Comparison of ENCODE assay signal across 32 cellular contexts in the genomic region with DNA sequence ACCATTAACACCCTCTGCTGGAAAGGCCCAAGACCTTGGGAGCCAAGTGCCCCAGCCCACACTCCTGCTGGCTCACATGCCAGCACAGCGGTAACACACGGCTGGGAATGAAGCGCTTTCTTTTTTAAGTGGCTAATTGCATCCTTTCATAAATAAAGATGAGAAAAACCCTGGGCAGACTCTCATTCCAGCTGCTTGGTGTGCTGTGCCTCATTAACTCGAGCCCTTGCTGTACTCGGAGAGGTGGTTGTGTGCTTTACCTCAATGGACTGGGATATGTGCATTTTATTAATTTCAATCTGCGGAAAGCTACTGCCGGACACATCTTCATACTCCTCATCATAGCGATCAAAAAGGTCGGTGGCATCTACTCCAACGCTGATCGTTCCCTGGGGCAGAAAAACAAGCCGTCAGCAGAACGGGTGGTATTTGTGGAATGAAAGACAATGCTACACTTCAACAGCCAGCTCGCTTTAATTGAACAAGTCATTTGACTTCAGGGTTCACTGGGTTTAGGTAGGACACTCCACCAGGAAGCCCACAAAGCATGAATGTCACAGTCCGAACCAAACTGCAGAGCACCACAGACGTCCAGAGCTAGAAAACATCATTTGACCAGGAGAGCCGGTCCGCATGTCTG. TPM values are rescaled to one million over a fixed set of nuclear protein-coding genes. Genes with fewer than 3 reads are reported as not detected.
A peak's percentile ranks its signal among the peaks of the same experiment; 100 is the strongest.
DNase-seq lines count a peak whose midpoint lies in the region; ATAC-seq and TF ChIP-seq lines count a peak whose summit lies in the region.
"Had no signal": no experiment of that assay in that cellular context is flagged by ENCODE, and none has a peak within 500 bp of the region (broad histone marks: within the 10 kb centered on the region; RNA-seq: fewer than 3 reads in every experiment).

No MANE protein-coding gene starts in this region.

- H2AFZ ChIP-seq in mesenchymal stem cell (ENCODE audit: low read depth, low read length): no peak overlapping the region
- H2AFZ ChIP-seq: GM23248 had no signal

- H3K36me3 ChIP-seq in endodermal cell (ENCODE audit: control insufficient read depth, insufficient read depth, low read length) (peaks cover 52% of the 10 kb centered on the region), mesenchymal stem cell (ENCODE audit: control insufficient read depth in 1 of 2, insufficient read depth in 2 of 2, low read depth in 1 of 2, low read length in 2 of 2) (peaks cover 48 to 50% of the 10 kb centered on the region in 2 experiments)

- peaks cover 20% of the 10 kb centered on the region for H3K79me1 ChIP-seq in mesenchymal stem cell (replicated peaks; ENCODE audit: low read length, poor library complexity, severe bottlenecking)

- H3K9me3 ChIP-seq in endodermal cell (ENCODE audit: control insufficient read depth, low read length) (no peaks in the 10 kb centered on the region), mesenchymal stem cell (ENCODE audit: control insufficient read depth, low read length) (no peaks in the 10 kb centered on the region)
- H3K9me3 ChIP-seq: adrenal gland, body of pancreas, esophagus squamous epithelium, left lung, transverse colon had no signal

- H2BK15ac ChIP-seq in mesenchymal stem cell (ENCODE audit: low read depth, poor library complexity, severe bottlenecking): no peak overlapping the region

- no peak overlapping the region for H3K14ac ChIP-seq in mesenchymal stem cell (ENCODE audit: low read length in 2 of 2)

- ATAC-seq in GM21528 (IDR thresholded peaks at IDR 0.05; ENCODE audit: low FRiP score, unreplicated experiment): no peak
- ATAC-seq: activated CD8-positive, alpha-beta memory T cell treated with anti-CD3 and anti-CD28 coated beads, Interleukin-2, amount 10 ng/mL, durations not matched to agents 7 days and 5 days; activated T-cell treated with anti-CD3 and anti-CD28 coated beads, Interleukin-2, amount 50 U/mL, for 4 hours; body of pancreas; foreskin keratinocyte; left lung; Right ventricle myocardium inferior; SK-N-SH treated with all-trans-retinoic acid at 6 μM for 48 hours; stimulated activated memory B cell treated with anti-CD40 and anti-IgM and Interleukin-4, amounts not matched to agents 10 μg/mL and 1 μg/mL and 100 μg/mL, for 72 hours had no signal

- 91 to 94% methylated on average over 16 to 18 of the region's 18 CpGs for whole genome bisulfite sequencing in endodermal cell (ENCODE audit: insufficient coverage in 1 of 2, insufficient read length in 1 of 2), 2 experiments
- 99% methylated on average over 18 of the region's 18 CpGs for WGBS in mesenchymal stem cell

- H4K91ac ChIP-seq in mesenchymal stem cell (ENCODE audit: low read length): no peak overlapping the region

- H4K8ac ChIP-seq in mesenchymal stem cell (ENCODE audit: low read length): no peak overlapping the region

- H3K4me1 ChIP-seq in endodermal cell (ENCODE audit: control insufficient read depth, insufficient read depth, low read length) (no peaks in the 10 kb centered on the region), mesenchymal stem cell (ENCODE audit: control insufficient read depth, insufficient read depth, low read depth, low read length) (peaks cover 15% of the 10 kb centered on the region)
- H3K4me1 ChIP-seq: adrenal gland, body of pancreas, esophagus squamous epithelium, foreskin keratinocyte, left lung had no signal

- TF ChIP-seq CTCF in endodermal cell (conservative IDR thresholded peaks at IDR 0.05): no peak

- H3K4ac ChIP-seq in mesenchymal stem cell (ENCODE audit: low read depth in 1 of 2, low read length in 2 of 2): no peak overlapping the region

- H3K18ac ChIP-seq in mesenchymal stem cell (ENCODE audit: low read depth in 1 of 2, low read length in 2 of 2): no peak overlapping the region

- no peak overlapping the region for H2BK12ac ChIP-seq in mesenchymal stem cell (ENCODE audit: low read length in 2 of 2)

- H3K4me2 ChIP-seq in mesenchymal stem cell (ENCODE audit: low read length, poor library complexity, severe bottlenecking): no peak overlapping the region

- no peaks in the 10 kb centered on the region for H3K9me3 Mint-ChIP-seq in endodermal cell
- H3K9me3 Mint-ChIP-seq: activated T-cell treated with anti-CD3 and anti-CD28 coated beads, Interleukin-2, amount 50 U/mL, for 4 hours; HFFc6; stimulated activated memory B cell treated with anti-CD40 and anti-IgM and Interleukin-4, amounts not matched to agents 10 μg/mL and 1 μg/mL and 100 μg/mL, for 72 hours; T-helper 1 cell treated with Interleukin-12 subunit alpha and Interleukin-12 subunit beta and Interleukin-4 antibody, amounts not matched to agents 30 μg/mL and 1 μg/mL, for 36 hours had no signal

- no peaks in the 10 kb centered on the region for H3K27me3 Mint-ChIP-seq in endodermal cell (ENCODE audit: insufficient read depth)
- H3K27me3 Mint-ChIP-seq: activated CD8-positive, alpha-beta memory T cell treated with anti-CD3 and anti-CD28 coated beads, Interleukin-2, amount 10 ng/mL, durations not matched to agents 7 days and 5 days; stimulated activated memory B cell treated with anti-CD40 and anti-IgM and Interleukin-4, amounts not matched to agents 10 μg/mL and 1 μg/mL and 100 μg/mL, for 72 hours had no signal

- H3K27ac ChIP-seq in endodermal cell (ENCODE audit: low read depth, low read length): peak overlapping the region; percentile 27
- peak overlapping the region; percentile 63 for H3K27ac ChIP-seq in mesenchymal stem cell (ENCODE audit: low read length, poor library complexity, severe bottlenecking)
- H3K27ac ChIP-seq: 22Rv1, adrenal gland, body of pancreas, C4-2B, esophagus squamous epithelium, foreskin keratinocyte, GM23248, left lung, transverse colon had no signal

- no peak overlapping the region for H2BK120ac ChIP-seq in mesenchymal stem cell (ENCODE audit: low read depth, low read length)

- H3K23ac ChIP-seq in mesenchymal stem cell (ENCODE audit: low read length in 2 of 2): no peak overlapping the region

- peak; percentile 58 for DNase-seq in DMS 273 (lab: John Stamatoyannopoulos, UW; ENCODE audit: unreplicated experiment)
- no peak for DNase-seq in DMS 273 treated with DMSO at 0.1 percent for 48 hours (lab: John Stamatoyannopoulos, UW)
- no peak for DNase-seq in endodermal cell
- no peak for DNase-seq in mesenchymal stem cell
- no peak for DNase-seq in stimulated activated CD4-positive, alpha-beta T cell treated with anti-CD3 and anti-CD28 coated beads, Interleukin-2, amount 100 ng/mL, for 24 hours
- DNase-seq in GM19238 (ENCODE audit: insufficient read length, low spot score): no peak
- DNase-seq in NCI-H1417 treated with DMSO at 0.1 percent for 48 hours (lab: John Stamatoyannopoulos, UW): no peak
- DNase-seq: activated CD8-positive, alpha-beta memory T cell treated with anti-CD3 and anti-CD28 coated beads, Interleukin-2, amount 10 ng/mL, durations not matched to agents 7 days and 5 days; activated naive CD4-positive, alpha-beta T cell treated with Interleukin-2 at 50 U/mL for 16 hours; activated T-cell treated with anti-CD3 and anti-CD28 coated beads, Interleukin-2, amount 50 U/mL, for 4 hours; adrenal gland; body of pancreas; cerebellar nuclear complex; COR-L47; dermis blood vessel endothelial cell; DND-41; esophagus squamous epithelium; foreskin keratinocyte; GM23248; HFFc6; left lung; NCI-H1694; NCI-H69; stimulated activated CD4-positive, alpha-beta T cell treated with anti-CD3 and anti-CD28 coated beads, Interleukin-15, amount 100 ng/mL, for 24 hours; transverse colon had no signal

- no peak overlapping the region for H3K4me3 Mint-ChIP-seq in endodermal cell
- H3K4me3 Mint-ChIP-seq: activated CD8-positive, alpha-beta memory T cell treated with anti-CD3 and anti-CD28 coated beads, Interleukin-2, amount 10 ng/mL, durations not matched to agents 7 days and 5 days; activated T-cell treated with anti-CD3 and anti-CD28 coated beads, Interleukin-2, amount 50 U/mL, for 4 hours; HFFc6; stimulated activated memory B cell treated with anti-CD40 and anti-IgM and Interleukin-4, amounts not matched to agents 10 μg/mL and 1 μg/mL and 100 μg/mL, for 72 hours; T-helper 1 cell treated with Interleukin-12 subunit alpha and Interleukin-12 subunit beta and Interleukin-4 antibody, amounts not matched to agents 30 μg/mL and 1 μg/mL, for 36 hours had no signal

- H3K36me3 Mint-ChIP-seq in endodermal cell (ENCODE audit: low read depth): peaks cover 47% of the 10 kb centered on the region

- H3K9ac ChIP-seq in endodermal cell (ENCODE audit: extremely low read depth, low read length, poor library complexity, severe bottlenecking) (no peak overlapping the region), mesenchymal stem cell (ENCODE audit: low read length) (no peak overlapping the region)
- H3K9ac ChIP-seq: GM23248 had no signal

- no peak overlapping the region for H3K27ac Mint-ChIP-seq in endodermal cell
- H3K27ac Mint-ChIP-seq: activated CD8-positive, alpha-beta memory T cell treated with anti-CD3 and anti-CD28 coated beads, Interleukin-2, amount 10 ng/mL, durations not matched to agents 7 days and 5 days; HFFc6; stimulated activated memory B cell treated with anti-CD40 and anti-IgM and Interleukin-4, amounts not matched to agents 10 μg/mL and 1 μg/mL and 100 μg/mL, for 72 hours; T-helper 1 cell treated with Interleukin-12 subunit alpha and Interleukin-12 subunit beta and Interleukin-4 antibody, amounts not matched to agents 30 μg/mL and 1 μg/mL, for 36 hours had no signal

- no peak overlapping the region for H3K4me3 ChIP-seq in endodermal cell (ENCODE audit: low read length)
- no peak overlapping the region for H3K4me3 ChIP-seq in mesenchymal stem cell (ENCODE audit: insufficient read depth in 1 of 2, low read depth in 1 of 2, low read length in 2 of 2)
- H3K4me3 ChIP-seq: adrenal gland, body of pancreas, esophagus squamous epithelium, GM23248, left lung, transverse colon had no signal

- no peak overlapping the region for H2AK5ac ChIP-seq in mesenchymal stem cell (ENCODE audit: low read length, severe bottlenecking)

- H3K4me1 Mint-ChIP-seq in endodermal cell: no peaks in the 10 kb centered on the region
- H3K4me1 Mint-ChIP-seq: activated CD8-positive, alpha-beta memory T cell treated with anti-CD3 and anti-CD28 coated beads, Interleukin-2, amount 10 ng/mL, durations not matched to agents 7 days and 5 days; stimulated activated memory B cell treated with anti-CD40 and anti-IgM and Interleukin-4, amounts not matched to agents 10 μg/mL and 1 μg/mL and 100 μg/mL, for 72 hours had no signal

- H3K27me3 ChIP-seq in endodermal cell (ENCODE audit: control insufficient read depth, insufficient read depth, low read length, poor library complexity, severe bottlenecking) (no peaks in the 10 kb centered on the region), mesenchymal stem cell (ENCODE audit: control insufficient read depth in 1 of 2, insufficient read depth in 1 of 2, low read length in 2 of 2) (no peaks in the 10 kb centered on the region)
- H3K27me3 ChIP-seq: adrenal gland, body of pancreas, esophagus squamous epithelium, foreskin keratinocyte, left lung, transverse colon had no signal

- no peak overlapping the region for H2BK5ac ChIP-seq in mesenchymal stem cell (ENCODE audit: low read depth, low read length, poor library complexity, severe bottlenecking)

RNA-seq across cellular contexts. Expression of a gene that starts 29.1 kb away (rescaled TPM):
- total RNA-seq in endodermal cell: 10 to 100 TPM; 13.0 to 22.4 TPM
- 26.7 TPM for polyA plus RNA-seq in endodermal cell (2013, experiment 1 of 2)
- polyA plus RNA-seq in endodermal cell (2013, experiment 2 of 2): 23.5 TPM
- polyA plus RNA-seq in mesenchymal stem cell (2013, experiment 1 of 2): 13.9 TPM
- 12.8 TPM for polyA plus RNA-seq in mesenchymal stem cell (2013, experiment 2 of 2)

RNA-seq across cellular contexts. Expression of a gene that starts 40.2 kb away (rescaled TPM):
- total RNA-seq in endodermal cell: 10 to 100 TPM; 36.9 to 47.8 TPM
- polyA plus RNA-seq in endodermal cell (2013, experiment 1 of 2): 27.3 TPM
- polyA plus RNA-seq in endodermal cell (2013, experiment 2 of 2): 25.9 TPM
- 16.0 TPM for polyA plus RNA-seq in mesenchymal stem cell (2013, experiment 1 of 2)
- 15.7 TPM for polyA plus RNA-seq in mesenchymal stem cell (2013, experiment 2 of 2)

RNA-seq across cellular contexts. Expression of a gene that starts 47.8 kb away (rescaled TPM):
- 10 to 100 TPM; 64.7 to 71.1 TPM for total RNA-seq in endodermal cell
- 39.6 TPM for polyA plus RNA-seq in endodermal cell (2013, experiment 1 of 2)
- polyA plus RNA-seq in endodermal cell (2013, experiment 2 of 2): 37.1 TPM
- 39.1 TPM for polyA plus RNA-seq in mesenchymal stem cell (2013, experiment 1 of 2)
- polyA plus RNA-seq in mesenchymal stem cell (2013, experiment 2 of 2): 38.6 TPM

RNA-seq across cellular contexts. Expression of a gene that starts 51.1 kb away (rescaled TPM):
- total RNA-seq in endodermal cell: 10 to 100 TPM; 10.9 to 13.2 TPM
- 8.8 TPM for polyA plus RNA-seq in endodermal cell (2013, experiment 1 of 2)
- 7.9 TPM for polyA plus RNA-seq in endodermal cell (2013, experiment 2 of 2)
- 10.4 TPM for polyA plus RNA-seq in mesenchymal stem cell (2013, experiment 1 of 2)
- 10.7 TPM for polyA plus RNA-seq in mesenchymal stem cell (2013, experiment 2 of 2)
